ENCODE assay signal across 8 cellular contexts in genomic region chr4:120049732-120050494, GRCh38. TPM values are rescaled to one million over a fixed set of nuclear protein-coding genes. Genes with fewer than 3 reads are reported as not detected.
DNase-seq lines count a peak whose midpoint lies in the region; ATAC-seq and TF ChIP-seq lines count a peak whose summit lies in the region.

No MANE protein-coding gene starts in this region.

- DNase-seq in AG04449 (ENCODE audit: low read depth, low spot score) = no peak
- DNase-seq in NCI-H2196 (lab: John Stamatoyannopoulos, UW; ENCODE audit: unreplicated experiment) = peak; percentile 67
- peak; percentile 49 for DNase-seq in activated CD4-positive, CD25-positive, alpha-beta regulatory T cell treated with anti-CD3 and anti-CD28 coated beads, Interleukin-2, amount 50 U/mL, for 16 hours (ENCODE audit: low read depth, low spot score)
- DNase-seq in cerebellar cortex (ENCODE audit: low spot score) = peak; percentile 84
- no peak for DNase-seq in kidney epithelial cell (ENCODE audit: low read depth)
- DNase-seq in stimulated activated CD4-positive, alpha-beta T cell treated with anti-CD3 and anti-CD28 coated beads, Interleukin-15, amount 100 ng/mL, for 48 hours (ENCODE audit: low read depth in 2 of 2) = peak; percentile 27 to 63

- H3K4me3 ChIP-seq in AG04449 (ENCODE audit: low read depth, low read length) = peak overlapping the region; percentile 52
- no peak overlapping the region for H3K4me3 ChIP-seq in kidney epithelial cell (ENCODE audit: low read depth, low read length)

- no peaks in the 10 kb centered on the region for H3K27me3 ChIP-seq in kidney epithelial cell (ENCODE audit: control insufficient read depth, insufficient read depth, low read length)

- TF ChIP-seq CTCF in AG04449 (IDR thresholded peaks at IDR 0.05; ENCODE audit: insufficient read depth, low read length, missing control alignments) = peak; percentile 86
- peak; percentile 89 for TF ChIP-seq CTCF in kidney epithelial cell (IDR thresholded peaks at IDR 0.05; ENCODE audit: insufficient read depth, low read length, poor library complexity, severe bottlenecking)

- ATAC-seq in GM18517 (IDR thresholded peaks at IDR 0.05; ENCODE audit: unreplicated experiment) = peak; percentile 91
- ATAC-seq in HG03039 (IDR thresholded peaks at IDR 0.05; ENCODE audit: unreplicated experiment) = peak; percentile 92

- CTCF ChIA-PET in AG04449 (lab: Yijun Ruan, JAX) = interaction anchor here (1.2 to 12.2 kb wide), 9 partner anchors 11 to 735 kb away, joined by 3 to 159 read pairs (median 13); partner anchors contain the start of gene PDE5A

- POLR2A ChIA-PET in AG04449 (lab: Yijun Ruan, JAX) = no interaction called here

- H3K36me3 ChIP-seq in kidney epithelial cell (ENCODE audit: control insufficient read depth, insufficient read depth, low read length) = no peaks in the 10 kb centered on the region

RNA-seq across cellular contexts. Expression of gene MAD2L1, which starts 16.7 kb away (rescaled TPM):
- 8.1 and 11.6 TPM in 2 replicates for total RNA-seq in kidney epithelial cell

Comparison
In these comparisons a context has a peak if more than half of its experiments do, and no peak if none do; other contexts are left out.
1. DNase-seq: peak in NCI-H2196 (single experiment), activated CD4-positive, CD25-positive, alpha-beta regulatory T cell treated with anti-CD3 and anti-CD28 coated beads, Interleukin-2, amount 50 U/mL, for 16 hours (single experiment), cerebellar cortex (single experiment) and stimulated activated CD4-positive, alpha-beta T cell treated with anti-CD3 and anti-CD28 coated beads, Interleukin-15, amount 100 ng/mL, for 48 hours (2 of 2); none in AG04449 (single experiment) and kidney epithelial cell (single experiment).